Comparison of ENCODE assay signal across 8 cellular contexts in the genomic region with DNA sequence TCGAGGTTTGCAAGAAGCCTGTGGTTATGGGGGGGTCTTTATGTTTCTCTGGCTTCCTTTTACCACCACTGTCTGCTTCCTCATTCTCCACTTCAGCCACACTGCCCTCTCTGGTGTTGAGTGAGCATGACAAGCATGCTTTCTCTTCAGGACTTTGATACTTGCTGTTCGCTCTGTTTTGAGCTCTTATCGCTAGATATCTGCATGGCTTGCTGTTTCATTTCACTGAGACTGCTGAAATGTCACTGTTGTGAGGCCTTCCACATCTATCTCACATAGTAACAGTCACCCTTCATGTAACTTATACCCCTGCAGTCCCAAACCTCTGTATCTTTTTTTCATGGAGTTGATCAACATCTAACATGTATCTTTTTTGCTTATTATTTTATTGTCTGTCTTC. TPM values are rescaled to one million over a fixed set of nuclear protein-coding genes. Genes with fewer than 3 reads are reported as not detected.
DNase-seq lines count a peak whose midpoint lies in the region; ATAC-seq, FAIRE-seq and TF ChIP-seq lines count a peak whose summit lies in the region.

No MANE protein-coding gene starts in this region.

- TF ChIP-seq CTCF in CD14-positive monocyte (IDR thresholded peaks at IDR 0.05) = peak; percentile 78
- TF ChIP-seq CTCF in left ventricle myocardium inferior (IDR thresholded peaks at IDR 0.05; ENCODE audit: borderline replicate concordance) = peak; percentile 84
- no peak for TF ChIP-seq CTCF in vagina (IDR thresholded peaks at IDR 0.05)

- peaks cover 2 to 9% (median 6%) of the 10 kb centered on the region in 7 donors for H3K9me3 Mint-ChIP-seq in CD14-positive monocyte
- no peaks in the 10 kb centered on the region for H3K9me3 Mint-ChIP-seq in activated T-helper 17 cell treated with anti-CD3 and anti-CD28 coated beads, Interleukin-2, amount 50 U/mL, for 72 hours

- peaks cover 11 to 28% of the 10 kb centered on the region in 2 donors for H3K36me3 Mint-ChIP-seq in CD14-positive monocyte
- H3K36me3 Mint-ChIP-seq in activated T-helper 17 cell treated with anti-CD3 and anti-CD28 coated beads, Interleukin-2, amount 50 U/mL, for 72 hours (ENCODE audit: low read depth) = peaks cover 27% of the 10 kb centered on the region

- peaks cover 6% of the 10 kb centered on the region for H3K4me1 Mint-ChIP-seq in CD14-positive monocyte
- peaks cover 8% of the 10 kb centered on the region for H3K4me1 Mint-ChIP-seq in activated T-helper 17 cell treated with anti-CD3 and anti-CD28 coated beads, Interleukin-2, amount 50 U/mL, for 72 hours

- H3K4me3 ChIP-seq in left ventricle myocardium inferior (no peak overlapping the region), small intestine (ENCODE audit: low read depth in 1 of 2, low read length in 2 of 2) (no peak overlapping the region), vagina (no peak overlapping the region)

- intact Hi-C loops in CD14-positive monocyte (cut with micrococcal nuclease) (no loop called here), left ventricle myocardium inferior (cut with micrococcal nuclease) (no loop called here), vagina (cut with DNase I) (no loop called here)

- H3K9me3 ChIP-seq in left ventricle myocardium inferior (replicated peaks) = peaks cover 11% of the 10 kb centered on the region
- H3K9me3 ChIP-seq in small intestine (ENCODE audit: control insufficient read depth, low read depth) = no peaks in the 10 kb centered on the region
- H3K9me3 ChIP-seq in vagina = no peaks in the 10 kb centered on the region

- H3K4me3 Mint-ChIP-seq in CD14-positive monocyte = no peak overlapping the region
- no peak overlapping the region for H3K4me3 Mint-ChIP-seq in activated T-helper 17 cell treated with anti-CD3 and anti-CD28 coated beads, Interleukin-2, amount 50 U/mL, for 72 hours

- DNase-seq in CD14-positive monocyte (ENCODE audit: low spot score) = no peak
- DNase-seq in NCI-H69 (lab: John Stamatoyannopoulos, UW) = peak; percentile 72
- no peak for DNase-seq in left ventricle myocardium inferior
- peak; percentile 93 for DNase-seq in small intestine
- DNase-seq in vagina (ENCODE audit: extremely low spot score in 2 of 2) = no peak

- H3K27ac Mint-ChIP-seq in CD14-positive monocyte = no peak overlapping the region
- H3K27ac Mint-ChIP-seq in activated T-helper 17 cell treated with anti-CD3 and anti-CD28 coated beads, Interleukin-2, amount 50 U/mL, for 72 hours = no peak overlapping the region

- TF ChIP-seq POLR2A in vagina (IDR thresholded peaks at IDR 0.05) = no peak

- H3K4me1 ChIP-seq in left ventricle myocardium inferior = peaks cover 11% of the 10 kb centered on the region
- H3K4me1 ChIP-seq in small intestine (ENCODE audit: control insufficient read depth in 2 of 2, insufficient read depth in 1 of 2, low read depth in 1 of 2, low read length in 1 of 2) = no peaks in the 10 kb centered on the region
- H3K4me1 ChIP-seq in vagina = no peaks in the 10 kb centered on the region

- H3K36me3 ChIP-seq in left ventricle myocardium inferior (peaks cover 35% of the 10 kb centered on the region), small intestine (ENCODE audit: control insufficient read depth in 2 of 2, insufficient read depth in 2 of 2, low read length in 2 of 2) (no peaks in the 10 kb centered on the region), vagina (peaks cover 0 to 10% of the 10 kb centered on the region in 2 donors)

- H3K27ac ChIP-seq in left ventricle myocardium inferior (replicated peaks) = no peak overlapping the region
- peak overlapping the region in 1 of 2 donors; percentile 20 for H3K27ac ChIP-seq in small intestine (ENCODE audit: low read depth in 1 of 2, low read length in 1 of 2)
- H3K27ac ChIP-seq in vagina = no peak overlapping the region

- H3K27me3 Mint-ChIP-seq in CD14-positive monocyte (ENCODE audit: low read depth in 3 of 3) = no peaks in the 10 kb centered on the region
- H3K27me3 Mint-ChIP-seq in activated T-helper 17 cell treated with anti-CD3 and anti-CD28 coated beads, Interleukin-2, amount 50 U/mL, for 72 hours = no peaks in the 10 kb centered on the region

- no peak for FAIRE-seq in small intestine (lab: Jason Lieb, UNC)

- H3K27me3 ChIP-seq in left ventricle myocardium inferior (ENCODE audit: low read depth) (no peaks in the 10 kb centered on the region), small intestine (ENCODE audit: control insufficient read depth in 2 of 2, insufficient read depth in 2 of 2, low read length in 2 of 2) (no peaks in the 10 kb centered on the region), vagina (no peaks in the 10 kb centered on the region)

- ATAC-seq in GM18511 (IDR thresholded peaks at IDR 0.05; ENCODE audit: unreplicated experiment) = peak; percentile 94
- peak; percentile 98 for ATAC-seq in HG02981 (IDR thresholded peaks at IDR 0.05; ENCODE audit: unreplicated experiment)
- peak; percentile 79 for ATAC-seq in activated T-helper 17 cell treated with anti-CD3 and anti-CD28 coated beads, Interleukin-2, amount 50 U/mL, for 72 hours (replicated peaks)

- WGBS in small intestine, 3 donors = 20 to 40% (median 37%) methylated on average over 3 of the region's 3 CpGs

RNA-seq across cellular contexts. Expression of a gene that starts 59.8 kb away (rescaled TPM):
- polyA plus RNA-seq in CD14-positive monocyte (1 to 10 TPM; 5.9 to 8.4 TPM), small intestine (10 to 100 TPM; 11.3 to 16.3 (median 11.9) TPM)
- 10 to 100 TPM; 19.8 to 34.7 TPM for total RNA-seq in activated T-helper 17 cell treated with anti-CD3 and anti-CD28 coated beads, Interleukin-2, amount 50 U/mL, for 72 hours
- total RNA-seq in left ventricle myocardium inferior (16.4 TPM), vagina (17.2 TPM)

Comparison
In these comparisons a context has a peak if more than half of its experiments do, and no peak if none do; other contexts are left out.
1. DNase-seq: peak in NCI-H69 (single experiment) and small intestine (single experiment); none in CD14-positive monocyte (single experiment), left ventricle myocardium inferior (single experiment) and vagina (0 of 2).
2. CTCF ChIP-seq: peak in CD14-positive monocyte (single experiment) and left ventricle myocardium inferior (single experiment); none in vagina (0 of 3).
3. Peak in every context shown above with its lines, with median percentiles within 50 percentile points of each other: ATAC-seq.